10 cellular contexts compared by ENCODE assay signal in the genomic region with DNA sequence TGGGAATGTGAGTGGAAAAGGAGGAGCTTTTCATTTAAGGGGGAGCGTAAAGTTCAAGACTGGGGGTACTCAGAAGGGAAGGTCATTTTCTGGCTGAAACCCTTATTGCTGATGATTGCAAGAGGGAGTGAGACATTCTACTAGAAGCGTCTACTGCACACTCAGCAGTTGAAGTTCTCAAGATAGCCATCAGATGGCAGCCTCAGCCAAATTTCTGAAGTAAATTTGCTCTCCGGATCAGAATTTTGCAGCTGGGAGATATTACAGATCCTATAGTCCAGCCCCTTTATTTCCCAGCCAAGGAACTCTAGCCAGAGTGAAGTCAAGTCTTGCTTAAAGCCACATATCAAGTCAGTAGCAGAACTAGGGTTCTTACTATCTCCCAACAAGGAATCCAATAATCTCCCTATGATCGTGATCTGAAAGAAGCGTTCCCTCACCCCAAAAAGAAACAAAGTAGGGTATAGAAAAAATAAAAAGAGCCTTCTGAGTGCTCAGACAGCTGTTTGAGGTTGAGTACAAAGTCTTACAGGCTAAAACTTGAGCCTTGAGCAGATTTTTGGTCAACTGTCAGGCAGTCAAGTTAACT. TPM values are rescaled to one million over a fixed set of nuclear protein-coding genes. Genes with fewer than 3 reads are reported as not detected.
DNase-seq lines count a peak whose midpoint lies in the region; ATAC-seq, FAIRE-seq and TF ChIP-seq lines count a peak whose summit lies in the region.
"Had no signal": no experiment of that assay in that cellular context is flagged by ENCODE, and none has a peak within 500 bp of the region (broad histone marks: within the 10 kb centered on the region; RNA-seq: fewer than 3 reads in every experiment).

No MANE protein-coding gene starts in this region.

- no peak overlapping the region for H3K27ac Mint-ChIP-seq in chondrocyte (ENCODE audit: unreplicated experiment)
- H3K27ac Mint-ChIP-seq: activated naive CD8-positive, alpha-beta T cell had no signal

- H3K79me2 ChIP-seq in OCI-LY3 (ENCODE audit: low read length), result no peaks in the 10 kb centered on the region

- H3K9me3 Mint-ChIP-seq in chondrocyte (ENCODE audit: low read depth), result no peaks in the 10 kb centered on the region

- H3K4me1 ChIP-seq in OCI-LY3 (ENCODE audit: low read length), result no peaks in the 10 kb centered on the region
- no peaks in the 10 kb centered on the region for H3K4me1 ChIP-seq in liver (ENCODE audit: control insufficient read depth in 4 of 4, insufficient read depth in 4 of 4, low read length in 3 of 4)

- FAIRE-seq in urothelium cell line (lab: Jason Lieb, UNC), result no peak
- FAIRE-seq: G401.6 had no signal

- H3K27ac ChIP-seq in OCI-LY3 (ENCODE audit: low read length) (no peak overlapping the region), liver (ENCODE audit: low read depth in 1 of 2, low read length in 2 of 2) (no peak overlapping the region)

- H3K27me3 ChIP-seq in OCI-LY3 (ENCODE audit: low read depth, low read length) (peaks cover 61% of the 10 kb centered on the region), liver (ENCODE audit: control insufficient read depth in 4 of 4, insufficient read depth in 4 of 4, low read length in 3 of 4) (peaks cover 0 to 5% (median 1%) of the 10 kb centered on the region in 4 donors)

- H2AFZ ChIP-seq in OCI-LY3 (ENCODE audit: low read depth, low read length), result no peak overlapping the region

- DNase-seq in activated CD4-positive, alpha-beta T cell treated with anti-CD3 and anti-CD28 coated beads for 48 hours, result peak; percentile 52
- DNase-seq in activated CD4-positive, alpha-beta T cell treated with anti-CD3 and anti-CD28 coated beads, Interleukin-2, amount 50 U/mL, for 1 hour, result no peak
- DNase-seq in chondrocyte (ENCODE audit: low spot score) (no peak), urothelium cell line (ENCODE audit: low spot score) (peak; percentile 62)

- H3K4me2 ChIP-seq in OCI-LY3 (ENCODE audit: low read length), result no peak overlapping the region

- 31% methylated on average over 5 of the region's 5 CpGs for WGBS in liver

- no peaks in the 10 kb centered on the region for H4K20me1 ChIP-seq in OCI-LY3 (ENCODE audit: insufficient read depth, low read length)

- no peak for TF ChIP-seq EP300 in Ishikawa (IDR thresholded peaks at IDR 0.05; ENCODE audit: borderline replicate concordance)

- no peak overlapping the region for H3K4me3 Mint-ChIP-seq in chondrocyte (ENCODE audit: unreplicated experiment)
- H3K4me3 Mint-ChIP-seq: activated naive CD8-positive, alpha-beta T cell had no signal

- no peak for ATAC-seq in HG03342 (IDR thresholded peaks at IDR 0.05; ENCODE audit: unreplicated experiment)

- TF ChIP-seq CTCF in OCI-LY3 (IDR thresholded peaks at IDR 0.05; ENCODE audit: low read depth, low read length) (peak; percentile 99), chondrocyte (IDR thresholded peaks at IDR 0.05) (peak; percentile 87), liver (IDR thresholded peaks at IDR 0.05; ENCODE audit: low read depth, low read length, missing input control) (peak; percentile 81)

- H3K4me3 ChIP-seq in OCI-LY3 (ENCODE audit: low read length) (no peak overlapping the region), liver (ENCODE audit: low read depth in 1 of 3, low read length in 3 of 3) (no peak overlapping the region)

- peaks cover 77% of the 10 kb centered on the region for H3K27me3 Mint-ChIP-seq in chondrocyte (ENCODE audit: low read depth)

- TF ChIP-seq RAD21 in Ishikawa (IDR thresholded peaks at IDR 0.05; ENCODE audit: low read depth) (peak; percentile 82), liver (IDR thresholded peaks at IDR 0.05) (peak; percentile 83 to 85)

- peaks cover 5% of the 10 kb centered on the region for H3K4me1 Mint-ChIP-seq in chondrocyte (ENCODE audit: low read depth)

- H3K36me3 ChIP-seq in OCI-LY3 (replicated peaks; ENCODE audit: low read depth, low read length) (no peaks in the 10 kb centered on the region), liver (ENCODE audit: control insufficient read depth in 4 of 4, insufficient read depth in 3 of 4, low read depth in 1 of 4, low read length in 3 of 4) (no peaks in the 10 kb centered on the region)

- H3K9ac ChIP-seq in OCI-LY3 (ENCODE audit: low read length), result no peak overlapping the region
- no peak overlapping the region for H3K9ac ChIP-seq in liver (ENCODE audit: low read depth in 1 of 2, low read length in 2 of 2)

- H3K9me3 ChIP-seq in OCI-LY3 (ENCODE audit: insufficient read depth, low read length), result no peaks in the 10 kb centered on the region
- no peaks in the 10 kb centered on the region for H3K9me3 ChIP-seq in liver (ENCODE audit: control insufficient read depth in 4 of 4, low read length in 3 of 4)

- H3K36me3 Mint-ChIP-seq in chondrocyte (ENCODE audit: low read depth), result no peaks in the 10 kb centered on the region
- H3K36me3 Mint-ChIP-seq: activated naive CD8-positive, alpha-beta T cell had no signal

TF ChIP-seq in Ishikawa, 13 proteins besides CTCF, POLR2A, EP300 and RAD21 (continues in another document):
- TF ChIP-seq ZBTB7A (IDR thresholded peaks at IDR 0.05; ENCODE audit: low read depth), result no peak
- TF ChIP-seq FOXM1 (IDR thresholded peaks at IDR 0.05; ENCODE audit: borderline replicate concordance, low read depth), result no peak
- no peak for TF ChIP-seq TCF12 (IDR thresholded peaks at IDR 0.05; ENCODE audit: low read depth)
- TF ChIP-seq CEBPB (IDR thresholded peaks at IDR 0.05), result no peak
- TF ChIP-seq, protein P1, sequence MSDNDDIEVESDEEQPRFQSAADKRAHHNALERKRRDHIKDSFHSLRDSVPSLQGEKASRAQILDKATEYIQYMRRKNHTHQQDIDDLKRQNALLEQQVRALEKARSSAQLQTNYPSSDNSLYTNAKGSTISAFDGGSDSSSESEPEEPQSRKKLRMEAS (IDR thresholded peaks at IDR 0.05), result no peak
- TF ChIP-seq, protein P2, sequence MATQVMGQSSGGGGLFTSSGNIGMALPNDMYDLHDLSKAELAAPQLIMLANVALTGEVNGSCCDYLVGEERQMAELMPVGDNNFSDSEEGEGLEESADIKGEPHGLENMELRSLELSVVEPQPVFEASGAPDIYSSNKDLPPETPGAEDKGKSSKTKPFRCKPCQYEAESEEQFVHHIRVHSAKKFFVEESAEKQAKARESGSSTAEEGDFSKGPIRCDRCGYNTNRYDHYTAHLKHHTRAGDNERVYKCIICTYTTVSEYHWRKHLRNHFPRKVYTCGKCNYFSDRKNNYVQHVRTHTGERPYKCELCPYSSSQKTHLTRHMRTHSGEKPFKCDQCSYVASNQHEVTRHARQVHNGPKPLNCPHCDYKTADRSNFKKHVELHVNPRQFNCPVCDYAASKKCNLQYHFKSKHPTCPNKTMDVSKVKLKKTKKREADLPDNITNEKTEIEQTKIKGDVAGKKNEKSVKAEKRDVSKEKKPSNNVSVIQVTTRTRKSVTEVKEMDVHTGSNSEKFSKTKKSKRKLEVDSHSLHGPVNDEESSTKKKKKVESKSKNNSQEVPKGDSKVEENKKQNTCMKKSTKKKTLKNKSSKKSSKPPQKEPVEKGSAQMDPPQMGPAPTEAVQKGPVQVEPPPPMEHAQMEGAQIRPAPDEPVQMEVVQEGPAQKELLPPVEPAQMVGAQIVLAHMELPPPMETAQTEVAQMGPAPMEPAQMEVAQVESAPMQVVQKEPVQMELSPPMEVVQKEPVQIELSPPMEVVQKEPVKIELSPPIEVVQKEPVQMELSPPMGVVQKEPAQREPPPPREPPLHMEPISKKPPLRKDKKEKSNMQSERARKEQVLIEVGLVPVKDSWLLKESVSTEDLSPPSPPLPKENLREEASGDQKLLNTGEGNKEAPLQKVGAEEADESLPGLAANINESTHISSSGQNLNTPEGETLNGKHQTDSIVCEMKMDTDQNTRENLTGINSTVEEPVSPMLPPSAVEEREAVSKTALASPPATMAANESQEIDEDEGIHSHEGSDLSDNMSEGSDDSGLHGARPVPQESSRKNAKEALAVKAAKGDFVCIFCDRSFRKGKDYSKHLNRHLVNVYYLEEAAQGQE (IDR thresholded peaks at IDR 0.05; ENCODE audit: low read depth), result no peak

TF ChIP-seq in liver, 16 proteins besides CTCF, POLR2A, EP300 and RAD21:
- TF ChIP-seq, protein P1 (IDR thresholded peaks at IDR 0.05), result no peak
- no peak for TF ChIP-seq HNF4A (conservative IDR thresholded peaks at IDR 0.05)

RNA-seq across cellular contexts. Expression of a gene that starts 24.0 kb away (rescaled TPM):
- not detected in 3 replicates for total RNA-seq in chondrocyte
- not detected for total RNA-seq in liver
- polyA plus RNA-seq in liver, result not detected

RNA-seq across cellular contexts. Expression of a gene that starts 29.3 kb away (rescaled TPM):
- total RNA-seq in chondrocyte (not detected in 3 replicates), liver (not detected)
- not detected for polyA plus RNA-seq in liver

Comparison
In these comparisons a context has a peak if more than half of its experiments do, and no peak if none do; other contexts are left out.
1. DNase-seq: peak in activated CD4-positive, alpha-beta T cell treated with anti-CD3 and anti-CD28 coated beads for 48 hours (single experiment) and urothelium cell line (single experiment); none in activated CD4-positive, alpha-beta T cell treated with anti-CD3 and anti-CD28 coated beads, Interleukin-2, amount 50 U/mL, for 1 hour (single experiment) and chondrocyte (single experiment).
2. Peak in every context shown above with its lines, with median percentiles within 50 percentile points of each other: CTCF ChIP-seq.